9 cellular contexts compared by ENCODE assay signal in genomic region chr13:110559429-110559943, GRCh38. TPM values are rescaled to one million over a fixed set of nuclear protein-coding genes. Genes with fewer than 3 reads are reported as not detected.
DNase-seq lines count a peak whose midpoint lies in the region; ATAC-seq and TF ChIP-seq lines count a peak whose summit lies in the region.
"Had no signal": no experiment of that assay in that cellular context is flagged by ENCODE, and none has a peak within 500 bp of the region (broad histone marks: within the 10 kb centered on the region; RNA-seq: fewer than 3 reads in every experiment).

No MANE protein-coding gene starts in this region.

- H3K9me3 Mint-ChIP-seq in stimulated activated effector memory CD8-positive, alpha-beta T cell treated with anti-CD3 and anti-CD28 coated beads, Interleukin-12 subunit alpha, Interleukin-12 subunit beta, amount 100 ng/mL, for 72 hours, result no peaks in the 10 kb centered on the region
- no peaks in the 10 kb centered on the region for H3K9me3 Mint-ChIP-seq in activated naive CD8-positive, alpha-beta T cell treated with anti-CD3 and anti-CD28 coated beads, Interleukin-2, amount 50 U/mL, for 24 hours
- H3K9me3 Mint-ChIP-seq in activated T-cell treated with anti-CD3 and anti-CD28 coated beads, Interleukin-2, amount 50 U/mL, for 24 hours, result no peaks in the 10 kb centered on the region

- no peaks in the 10 kb centered on the region for H3K79me2 ChIP-seq in GM23248 (ENCODE audit: insufficient read depth)

- no peaks in the 10 kb centered on the region; the same call in 1 of the 2 replicates for H3K4me1 ChIP-seq in GM23248 (ENCODE audit: insufficient read depth)

- H2AFZ ChIP-seq in GM23248, result peak overlapping the region; percentile 31

- no peak for ATAC-seq in stimulated activated effector memory CD8-positive, alpha-beta T cell treated with anti-CD3 and anti-CD28 coated beads, Interleukin-12 subunit alpha, Interleukin-12 subunit beta, amount 100 ng/mL, for 72 hours
- ATAC-seq in activated naive CD8-positive, alpha-beta T cell treated with anti-CD3 and anti-CD28 coated beads, Interleukin-2, amount 50 U/mL, for 24 hours, result no peak
- ATAC-seq in stimulated activated naive CD8-positive, alpha-beta T cell treated with anti-CD3 and anti-CD28 coated beads, Interleukin-15, Interleukin-2, amounts not matched to agents 100 U/mL and 50 U/mL, for 24 hours, result no peak

- no peaks in the 10 kb centered on the region for H3K9me2 ChIP-seq in GM23248 (ENCODE audit: insufficient read depth)

- no peaks in the 10 kb centered on the region for H3K36me3 Mint-ChIP-seq in stimulated activated effector memory CD8-positive, alpha-beta T cell treated with anti-CD3 and anti-CD28 coated beads, Interleukin-12 subunit alpha, Interleukin-12 subunit beta, amount 100 ng/mL, for 72 hours
- no peaks in the 10 kb centered on the region for H3K36me3 Mint-ChIP-seq in activated naive CD8-positive, alpha-beta T cell treated with anti-CD3 and anti-CD28 coated beads, Interleukin-2, amount 50 U/mL, for 24 hours (ENCODE audit: low read depth)
- peaks cover 2% of the 10 kb centered on the region for H3K36me3 Mint-ChIP-seq in activated T-cell treated with anti-CD3 and anti-CD28 coated beads, Interleukin-2, amount 50 U/mL, for 24 hours (ENCODE audit: low read depth)

- peak overlapping the region; percentile 100 for H3K4me3 ChIP-seq in GM23248
- no peak overlapping the region for H3K4me3 ChIP-seq in brain microvascular endothelial cell (ENCODE audit: low read depth, low read length)

- H3K36me3 ChIP-seq in GM23248 (ENCODE audit: low read depth), result no peaks in the 10 kb centered on the region
- no peaks in the 10 kb centered on the region for H3K36me3 ChIP-seq in brain microvascular endothelial cell (replicated peaks)

- H3K4me2 ChIP-seq in GM23248 (ENCODE audit: unreplicated experiment), result peak overlapping the region; percentile 79

- in situ Hi-C loops in GM23248 (cut with MboI), result no loop called here
- in situ Hi-C loops in brain microvascular endothelial cell (cut with HindIII; ENCODE audit: low pct_ligation_motif_present, low sequenced_read_pairs), result no loop called here

- WGBS in GM23248 (ENCODE audit: low coverage in 1 of 2, low lambda C conversion rate in 2 of 2, missing lambda C conversion rate in 2 of 2), 2 experiments, result 17 to 25% methylated on average over 15 of the region's 15 CpGs

- H3K4me1 Mint-ChIP-seq in stimulated activated effector memory CD8-positive, alpha-beta T cell treated with anti-CD3 and anti-CD28 coated beads, Interleukin-12 subunit alpha, Interleukin-12 subunit beta, amount 100 ng/mL, for 72 hours, result peaks cover 26% of the 10 kb centered on the region
- H3K4me1 Mint-ChIP-seq in activated naive CD8-positive, alpha-beta T cell treated with anti-CD3 and anti-CD28 coated beads, Interleukin-2, amount 50 U/mL, for 24 hours, result peaks cover 24% of the 10 kb centered on the region
- peaks cover 22% of the 10 kb centered on the region for H3K4me1 Mint-ChIP-seq in activated T-cell treated with anti-CD3 and anti-CD28 coated beads, Interleukin-2, amount 50 U/mL, for 24 hours (ENCODE audit: low read depth)

- no peaks in the 10 kb centered on the region for H3K27me3 ChIP-seq in GM23248 (replicated peaks; ENCODE audit: insufficient read depth)
- no peaks in the 10 kb centered on the region for H3K27me3 ChIP-seq in brain microvascular endothelial cell (replicated peaks)
- no peaks in the 10 kb centered on the region for H3K27me3 ChIP-seq in layer of hippocampus (ENCODE audit: control insufficient read depth, insufficient read depth, low read length)

- H3K9me3 ChIP-seq in GM23248 (ENCODE audit: low read depth), result no peaks in the 10 kb centered on the region

- no peaks in the 10 kb centered on the region for H4K20me1 ChIP-seq in GM23248 (ENCODE audit: insufficient read depth)

- no peak for TF ChIP-seq CTCF in brain microvascular endothelial cell (IDR thresholded peaks at IDR 0.05; ENCODE audit: low read depth, low read length, missing control alignments)

- peaks cover 27% of the 10 kb centered on the region for H3F3A ChIP-seq in GM23248 (ENCODE audit: insufficient read depth)

- peak overlapping the region; percentile 82 for H3K4me3 Mint-ChIP-seq in stimulated activated effector memory CD8-positive, alpha-beta T cell treated with anti-CD3 and anti-CD28 coated beads, Interleukin-12 subunit alpha, Interleukin-12 subunit beta, amount 100 ng/mL, for 72 hours
- H3K4me3 Mint-ChIP-seq in activated naive CD8-positive, alpha-beta T cell treated with anti-CD3 and anti-CD28 coated beads, Interleukin-2, amount 50 U/mL, for 24 hours, result no peak overlapping the region
- no peak overlapping the region for H3K4me3 Mint-ChIP-seq in activated T-cell treated with anti-CD3 and anti-CD28 coated beads, Interleukin-2, amount 50 U/mL, for 24 hours

- no peak overlapping the region for H3K27ac ChIP-seq in GM23248
- H3K27ac ChIP-seq in brain microvascular endothelial cell, result no peak overlapping the region
- H3K27ac ChIP-seq in layer of hippocampus (ENCODE audit: low read depth, low read length), result peak overlapping the region; percentile 35

- H3K27me3 Mint-ChIP-seq in activated naive CD8-positive, alpha-beta T cell treated with anti-CD3 and anti-CD28 coated beads, Interleukin-2, amount 50 U/mL, for 24 hours, result peaks cover 12% of the 10 kb centered on the region
- peaks cover 24% of the 10 kb centered on the region for H3K27me3 Mint-ChIP-seq in activated T-cell treated with anti-CD3 and anti-CD28 coated beads, Interleukin-2, amount 50 U/mL, for 24 hours

- no peak overlapping the region for H3K27ac Mint-ChIP-seq in stimulated activated effector memory CD8-positive, alpha-beta T cell treated with anti-CD3 and anti-CD28 coated beads, Interleukin-12 subunit alpha, Interleukin-12 subunit beta, amount 100 ng/mL, for 72 hours
- H3K27ac Mint-ChIP-seq in activated naive CD8-positive, alpha-beta T cell treated with anti-CD3 and anti-CD28 coated beads, Interleukin-2, amount 50 U/mL, for 24 hours, result no peak overlapping the region
- H3K27ac Mint-ChIP-seq in activated T-cell treated with anti-CD3 and anti-CD28 coated beads, Interleukin-2, amount 50 U/mL, for 24 hours, result no peak overlapping the region

- DNase-seq in GM23248, result peak; percentile 72
- peak; percentile 48 for DNase-seq in brain microvascular endothelial cell
- no peak for DNase-seq in stimulated activated effector memory CD8-positive, alpha-beta T cell treated with anti-CD3 and anti-CD28 coated beads, Interleukin-12 subunit alpha, Interleukin-12 subunit beta, amount 100 ng/mL, for 72 hours (ENCODE audit: low spot score in 2 of 2)
- DNase-seq in activated naive CD8-positive, alpha-beta T cell treated with anti-CD3 and anti-CD28 coated beads, Interleukin-2, amount 50 U/mL, for 24 hours, result no peak
- DNase-seq in stimulated activated naive CD8-positive, alpha-beta T cell treated with anti-CD3 and anti-CD28 coated beads, Interleukin-15, Interleukin-2, amounts not matched to agents 100 U/mL and 50 U/mL, for 24 hours, result no peak
- DNase-seq in GM03348 (ENCODE audit: low spot score), result no peak
- no peak for DNase-seq in activated T-cell treated with anti-CD3 and anti-CD28 coated beads, Interleukin-2, amount 50 U/mL, for 24 hours
- DNase-seq: activated CD4-positive, alpha-beta T cell treated with anti-CD3 and anti-CD28 coated beads, Interleukin-2, amount 50 U/mL, for 1 hour had no signal

- H3K9ac ChIP-seq in GM23248, result no peak overlapping the region

RNA-seq across cellular contexts. Expression of gene RAB20, which starts 2.0 kb away (rescaled TPM):
- total RNA-seq in GM23248 (2014; rRNA removed; shearing (Covaris generic)), result 3.3 and 6.4 TPM in 2 replicates
- 2.7 TPM in 2 replicates for polyA plus RNA-seq in GM23248 (2016; fragmentation: Nextera tagmentation; extraction: Ambion mirVana)

RNA-seq across cellular contexts. Expression of gene NAXD, which starts 55.9 kb away (rescaled TPM):
- 23.5 and 34.0 TPM in 2 replicates for total RNA-seq in GM23248 (2014; rRNA removed; shearing (Covaris generic))
- polyA plus RNA-seq in GM23248 (2016; fragmentation: Nextera tagmentation; extraction: Ambion mirVana), result 26.9 and 28.1 TPM in 2 replicates

Comparison
In these comparisons a context has a peak if more than half of its experiments do, and no peak if none do; other contexts are left out.
1. DNase-seq: peak in GM23248 (single experiment) and brain microvascular endothelial cell (single experiment); none in stimulated activated effector memory CD8-positive, alpha-beta T cell treated with anti-CD3 and anti-CD28 coated beads, Interleukin-12 subunit alpha, Interleukin-12 subunit beta, amount 100 ng/mL, for 72 hours (0 of 2), activated naive CD8-positive, alpha-beta T cell treated with anti-CD3 and anti-CD28 coated beads, Interleukin-2, amount 50 U/mL, for 24 hours (single experiment), stimulated activated naive CD8-positive, alpha-beta T cell treated with anti-CD3 and anti-CD28 coated beads, Interleukin-15, Interleukin-2, amounts not matched to agents 100 U/mL and 50 U/mL, for 24 hours (single experiment), GM03348 (single experiment) and activated T-cell treated with anti-CD3 and anti-CD28 coated beads, Interleukin-2, amount 50 U/mL, for 24 hours (single experiment).